ENCODE assay signal across 1 cellular context in genomic region chr1:81298321-81298720, GRCh38.
TF ChIP-seq lines count a peak whose summit lies in the region.

No MANE protein-coding gene starts in this region.

TF ChIP-seq in IMR-90, 13 proteins besides CTCF, POLR2A, EP300 and RAD21 (continued from another document):
- TF ChIP-seq, protein P1, sequence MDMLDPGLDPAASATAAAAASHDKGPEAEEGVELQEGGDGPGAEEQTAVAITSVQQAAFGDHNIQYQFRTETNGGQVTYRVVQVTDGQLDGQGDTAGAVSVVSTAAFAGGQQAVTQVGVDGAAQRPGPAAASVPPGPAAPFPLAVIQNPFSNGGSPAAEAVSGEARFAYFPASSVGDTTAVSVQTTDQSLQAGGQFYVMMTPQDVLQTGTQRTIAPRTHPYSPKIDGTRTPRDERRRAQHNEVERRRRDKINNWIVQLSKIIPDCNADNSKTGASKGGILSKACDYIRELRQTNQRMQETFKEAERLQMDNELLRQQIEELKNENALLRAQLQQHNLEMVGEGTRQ (IDR thresholded peaks at IDR 0.05; ENCODE audit: low read depth, low read length), result no peak
- no peak for TF ChIP-seq CHD1 (IDR thresholded peaks at IDR 0.05; ENCODE audit: low read depth, low read length)
- TF ChIP-seq MXI1 (IDR thresholded peaks at IDR 0.05; ENCODE audit: borderline replicate concordance, low read depth, low read length), result no peak
- no peak for TF ChIP-seq NFE2L2 (IDR thresholded peaks at IDR 0.05; ENCODE audit: low read depth, low read length)
- TF ChIP-seq MAZ (IDR thresholded peaks at IDR 0.05; ENCODE audit: borderline replicate concordance, low read depth, low read length), result no peak
